ENCODE assay signal across 8 cellular contexts in genomic region chr19:38851622-38852230, GRCh38. TPM values are rescaled to one million over a fixed set of nuclear protein-coding genes. Genes with fewer than 3 reads are reported as not detected.
DNase-seq lines count a peak whose midpoint lies in the region; ATAC-seq and TF ChIP-seq lines count a peak whose summit lies in the region.

No MANE protein-coding gene starts in this region.

- H3K4me1 Mint-ChIP-seq in activated naive CD4-positive, alpha-beta T cell treated with anti-CD3 and anti-CD28 coated beads, Interleukin-2, amount 50 U/mL, for 24 hours, result peaks cover 44% of the 10 kb centered on the region

- H3K9me3 ChIP-seq in BE2C, result no peaks in the 10 kb centered on the region
- H3K9me3 ChIP-seq in SK-N-MC (ENCODE audit: low read depth, low read length), result no peaks in the 10 kb centered on the region
- H3K9me3 ChIP-seq in suprapubic skin, result no peaks in the 10 kb centered on the region

- H3K4me3 ChIP-seq in BE2C (ENCODE audit: low read depth, low read length) (peak overlapping the region; percentile 73), NB4 (ENCODE audit: low read depth, low read length) (peak overlapping the region; percentile 76), SK-N-MC (peak overlapping the region; percentile 91), suprapubic skin (peak overlapping the region; percentile 95)

- TF ChIP-seq EP300 in suprapubic skin (IDR thresholded peaks at IDR 0.05), result peak; percentile 55

- H3K36me3 Mint-ChIP-seq in activated naive CD4-positive, alpha-beta T cell treated with anti-CD3 and anti-CD28 coated beads, Interleukin-2, amount 50 U/mL, for 24 hours, result peaks cover 15% of the 10 kb centered on the region

- no peaks in the 10 kb centered on the region for H3K9me3 Mint-ChIP-seq in activated naive CD4-positive, alpha-beta T cell treated with anti-CD3 and anti-CD28 coated beads, Interleukin-2, amount 50 U/mL, for 24 hours

- H3K27ac ChIP-seq in SK-N-MC (peak overlapping the region; percentile 84), suprapubic skin (peak overlapping the region; percentile 99)

- H3K27me3 Mint-ChIP-seq in activated naive CD4-positive, alpha-beta T cell treated with anti-CD3 and anti-CD28 coated beads, Interleukin-2, amount 50 U/mL, for 24 hours, result no peaks in the 10 kb centered on the region

- peak; percentile 55 for TF ChIP-seq POLR2A in NB4 (IDR thresholded peaks at IDR 0.05; ENCODE audit: extremely low read depth, insufficient read length)
- TF ChIP-seq POLR2A in suprapubic skin (IDR thresholded peaks at IDR 0.05), result peak in 1 of 2 donors; percentile 68

- peak overlapping the region; percentile 96 for H3K4me3 Mint-ChIP-seq in activated naive CD4-positive, alpha-beta T cell treated with anti-CD3 and anti-CD28 coated beads, Interleukin-2, amount 50 U/mL, for 24 hours

- H3K9ac ChIP-seq in SK-N-MC (ENCODE audit: insufficient read length), result peak overlapping the region; percentile 89

- WGBS in suprapubic skin, result under 1% methylated on average over 32 of the region's 67 CpGs

- H3K36me3 ChIP-seq in BE2C, result peaks cover 26% of the 10 kb centered on the region
- H3K36me3 ChIP-seq in SK-N-MC (ENCODE audit: insufficient read depth, low read length), result peaks cover 24% of the 10 kb centered on the region
- peaks cover 11% of the 10 kb centered on the region for H3K36me3 ChIP-seq in suprapubic skin

- H3K4me1 ChIP-seq in BE2C (peaks cover 3% of the 10 kb centered on the region), suprapubic skin (peaks cover 41% of the 10 kb centered on the region)

- DNase-seq in BE2C, result peak; percentile 95
- DNase-seq in GM20000 (ENCODE audit: low spot score), result peak; percentile 97
- DNase-seq in NB4 (ENCODE audit: low read depth), result peak; percentile 92
- DNase-seq in SK-N-MC (ENCODE audit: low read depth, low spot score), result no peak
- DNase-seq in glomerular visceral epithelial cell (ENCODE audit: extremely low spot score), result peak; percentile 93
- peak; percentile 88 for DNase-seq in omental fat pad (ENCODE audit: low spot score)
- peak; percentile 96 to 97 for DNase-seq in suprapubic skin (ENCODE audit: low spot score in 2 of 2)

- peak; percentile 37 for ATAC-seq in omental fat pad (ENCODE audit: low FRiP score)

- H3K27ac Mint-ChIP-seq in activated naive CD4-positive, alpha-beta T cell treated with anti-CD3 and anti-CD28 coated beads, Interleukin-2, amount 50 U/mL, for 24 hours, result peak overlapping the region; percentile 98

- H3K27me3 ChIP-seq in BE2C (no peaks in the 10 kb centered on the region), suprapubic skin (no peaks in the 10 kb centered on the region)

- TF ChIP-seq CTCF in BE2C (IDR thresholded peaks at IDR 0.05; ENCODE audit: low read depth, low read length) (no peak), GM20000 (IDR thresholded peaks at IDR 0.05; ENCODE audit: extremely low read depth, missing control alignments) (no peak), NB4 (IDR thresholded peaks at IDR 0.05; ENCODE audit: low read depth, low read length) (no peak), omental fat pad (IDR thresholded peaks at IDR 0.05) (no peak), suprapubic skin (IDR thresholded peaks at IDR 0.05) (no peak)

RNA-seq across cellular contexts. Expression of gene HNRNPL, which starts 1.9 kb away (rescaled TPM):
- 417 TPM for polyA plus RNA-seq in BE2C (2012; ENCODE audit: insufficient read depth, insufficient read length, low read depth)
- total RNA-seq in omental fat pad (100 to 1,000 TPM; 138 to 180 (median 169) TPM), suprapubic skin (100 to 1,000 TPM; 178 to 227 (median 200) TPM)

RNA-seq across cellular contexts. Expression of gene ECH1, which starts 20.1 kb away (rescaled TPM):
- 550 TPM for polyA plus RNA-seq in BE2C (2012; ENCODE audit: insufficient read depth, insufficient read length, low read depth)
- total RNA-seq in omental fat pad (100 to 1,000 TPM; 101 to 145 (median 128) TPM), suprapubic skin (100 to 1,000 TPM in 1 of 4 donors, 10 to 100 TPM in 3; 77.6 to 250 (median 86.4) TPM)

RNA-seq across cellular contexts. Expression of gene RINL, which starts 26.3 kb away (rescaled TPM):
- polyA plus RNA-seq in BE2C (2012; ENCODE audit: insufficient read depth, insufficient read length, low read depth), result 66.3 TPM
- 10 to 100 TPM in 1 of 4 donors, 1 to 10 TPM in 3; 5.3 to 10.4 (median 7.1) TPM for total RNA-seq in omental fat pad
- total RNA-seq in suprapubic skin, result 10 to 100 TPM in 2 of 4 donors, 1 to 10 TPM in 2; 5.1 to 17.2 (median 9.2) TPM

RNA-seq across cellular contexts. Expression of gene LGALS4, which starts 39.0 kb away (rescaled TPM):
- not detected for polyA plus RNA-seq in BE2C (2012; ENCODE audit: insufficient read depth, insufficient read length, low read depth)
- total RNA-seq in omental fat pad (1 to 10 TPM in 1 of 4 donors, under 1 TPM in 1, not detected in 2; 0.46 to 1.6 TPM), suprapubic skin (1 to 10 TPM in 3 of 4 donors, under 1 TPM in 1; 0.39 to 8.2 (median 1.6) TPM)

RNA-seq across cellular contexts. Expression of gene SIRT2, which starts 47.7 kb away (rescaled TPM):
- 77.2 TPM for polyA plus RNA-seq in BE2C (2012; ENCODE audit: insufficient read depth, insufficient read length, low read depth)
- total RNA-seq in omental fat pad (100 to 1,000 TPM in 1 of 4 donors, 10 to 100 TPM in 3; 59.6 to 115 (median 74.5) TPM), suprapubic skin (100 to 1,000 TPM in 1 of 4 donors, 10 to 100 TPM in 3; 90.4 to 100 (median 96.2) TPM)
